In genomic region chr10:4867520-4868356, GRCh38 we compare ENCODE assay signal across 1 cellular context.
TF ChIP-seq lines count a peak whose summit lies in the region.

No MANE protein-coding gene starts in this region.

TF ChIP-seq in K562, 482 proteins besides CTCF, POLR2A, EP300 and RAD21 (continued from another document and continues in another):
- TF ChIP-seq, protein P1, sequence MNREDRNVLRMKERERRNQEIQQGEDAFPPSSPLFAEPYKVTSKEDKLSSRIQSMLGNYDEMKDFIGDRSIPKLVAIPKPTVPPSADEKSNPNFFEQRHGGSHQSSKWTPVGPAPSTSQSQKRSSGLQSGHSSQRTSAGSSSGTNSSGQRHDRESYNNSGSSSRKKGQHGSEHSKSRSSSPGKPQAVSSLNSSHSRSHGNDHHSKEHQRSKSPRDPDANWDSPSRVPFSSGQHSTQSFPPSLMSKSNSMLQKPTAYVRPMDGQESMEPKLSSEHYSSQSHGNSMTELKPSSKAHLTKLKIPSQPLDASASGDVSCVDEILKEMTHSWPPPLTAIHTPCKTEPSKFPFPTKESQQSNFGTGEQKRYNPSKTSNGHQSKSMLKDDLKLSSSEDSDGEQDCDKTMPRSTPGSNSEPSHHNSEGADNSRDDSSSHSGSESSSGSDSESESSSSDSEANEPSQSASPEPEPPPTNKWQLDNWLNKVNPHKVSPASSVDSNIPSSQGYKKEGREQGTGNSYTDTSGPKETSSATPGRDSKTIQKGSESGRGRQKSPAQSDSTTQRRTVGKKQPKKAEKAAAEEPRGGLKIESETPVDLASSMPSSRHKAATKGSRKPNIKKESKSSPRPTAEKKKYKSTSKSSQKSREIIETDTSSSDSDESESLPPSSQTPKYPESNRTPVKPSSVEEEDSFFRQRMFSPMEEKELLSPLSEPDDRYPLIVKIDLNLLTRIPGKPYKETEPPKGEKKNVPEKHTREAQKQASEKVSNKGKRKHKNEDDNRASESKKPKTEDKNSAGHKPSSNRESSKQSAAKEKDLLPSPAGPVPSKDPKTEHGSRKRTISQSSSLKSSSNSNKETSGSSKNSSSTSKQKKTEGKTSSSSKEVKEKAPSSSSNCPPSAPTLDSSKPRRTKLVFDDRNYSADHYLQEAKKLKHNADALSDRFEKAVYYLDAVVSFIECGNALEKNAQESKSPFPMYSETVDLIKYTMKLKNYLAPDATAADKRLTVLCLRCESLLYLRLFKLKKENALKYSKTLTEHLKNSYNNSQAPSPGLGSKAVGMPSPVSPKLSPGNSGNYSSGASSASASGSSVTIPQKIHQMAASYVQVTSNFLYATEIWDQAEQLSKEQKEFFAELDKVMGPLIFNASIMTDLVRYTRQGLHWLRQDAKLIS (CRISPR knock-in tag; IDR thresholded peaks at IDR 0.05): no peak
- TF ChIP-seq CTCFL (IDR thresholded peaks at IDR 0.05; ENCODE audit: borderline replicate concordance, insufficient read depth, low read depth, low read length, poor library complexity, severe bottlenecking) (no peak), BRF1 (IDR thresholded peaks at IDR 0.05; ENCODE audit: borderline replicate concordance, extremely low read depth, insufficient read length) (no peak), TRIM25 (IDR thresholded peaks at IDR 0.05; ENCODE audit: borderline replicate concordance) (no peak), ZNF232 (CRISPR knock-in tag; IDR thresholded peaks at IDR 0.05) (no peak), TCFL5 (CRISPR knock-in tag; conservative IDR thresholded peaks at IDR 0.05) (no peak), RAD51 (IDR thresholded peaks at IDR 0.05; ENCODE audit: borderline replicate concordance, low read depth) (peak; percentile 45), SMARCC2 (IDR thresholded peaks at IDR 0.05; ENCODE audit: low read depth) (peak; percentile 98), MEF2D (tag; conservative IDR thresholded peaks at IDR 0.05; ENCODE audit: low read depth) (peak; percentile 13; the same call in 1 of the 2 replicates), ZBED1 (IDR thresholded peaks at IDR 0.05) (peak; percentile 83; the same call in 1 of the 2 replicates), KDM1A (IDR thresholded peaks at IDR 0.05) (peak; percentile 97 to 98), ZNF121 (CRISPR knock-in tag; conservative IDR thresholded peaks at IDR 0.05) (no peak), NR3C1 (CRISPR knock-in tag; IDR thresholded peaks at IDR 0.05) (no peak), CSDE1 (IDR thresholded peaks at IDR 0.05) (no peak), SNIP1 (IDR thresholded peaks at IDR 0.05; ENCODE audit: low read depth) (no peak), NCOR1 (IDR thresholded peaks at IDR 0.05) (peak; percentile 98), ASH1L (IDR thresholded peaks at IDR 0.05; ENCODE audit: borderline replicate concordance, low read depth, partially characterized antibody) (no peak), MEIS2 (IDR thresholded peaks at IDR 0.05; ENCODE audit: partially characterized antibody) (peak; percentile 91), ZNF197 (CRISPR knock-in tag; IDR thresholded peaks at IDR 0.05; ENCODE audit: low read depth) (no peak; the same call in 1 of the 2 replicates), SAP30 (IDR thresholded peaks at IDR 0.05; ENCODE audit: borderline replicate concordance, insufficient read depth, low read depth, low read length, poor library complexity, severe bottlenecking) (no peak), FOXJ3 (CRISPR knock-in tag; IDR thresholded peaks at IDR 0.05) (no peak), CXXC5 (CRISPR knock-in tag; IDR thresholded peaks at IDR 0.05) (peak; percentile 97), NR2C1 (IDR thresholded peaks at IDR 0.05) (no peak), NR2C1 (tag; IDR thresholded peaks at IDR 0.05) (0 out of 2 replicates have a peak, but pooled peaks have one; percentile 17), CREB3 (tag; conservative IDR thresholded peaks at IDR 0.05; ENCODE audit: low read depth) (no peak), ZNF124 (CRISPR knock-in tag; IDR thresholded peaks at IDR 0.05) (no peak), ZNF668 (CRISPR knock-in tag; IDR thresholded peaks at IDR 0.05) (no peak; the same call in 1 of the 2 replicates), CBFB (CRISPR knock-in tag; IDR thresholded peaks at IDR 0.05) (no peak), ZNF133 (CRISPR knock-in tag; IDR thresholded peaks at IDR 0.05) (no peak), ZNF140 (CRISPR knock-in tag; IDR thresholded peaks at IDR 0.05) (no peak), GATA2 (CRISPR knock-in tag; IDR thresholded peaks at IDR 0.05) (peak; percentile 93), NR4A1 (CRISPR knock-in tag; IDR thresholded peaks at IDR 0.05) (no peak), NR4A1 (tag; IDR thresholded peaks at IDR 0.05) (no peak), USF2 (CRISPR knock-in tag; IDR thresholded peaks at IDR 0.05) (no peak), HMG20B (CRISPR knock-in tag; IDR thresholded peaks at IDR 0.05) (no peak), TEAD1 (CRISPR knock-in tag; IDR thresholded peaks at IDR 0.05) (peak; percentile 87 to 92), TBP (optimal IDR thresholded peaks at IDR 0.05; ENCODE audit: low read depth, low read length) (peak; percentile 52), ATF1 (CRISPR knock-in tag; IDR thresholded peaks at IDR 0.05) (no peak), ATF1 (tag; IDR thresholded peaks at IDR 0.05) (peak; percentile 56), HNRNPLL (IDR thresholded peaks at IDR 0.05; ENCODE audit: low read depth, low read length, poor library complexity, severe bottlenecking) (no peak)
- TF ChIP-seq, protein P2, sequence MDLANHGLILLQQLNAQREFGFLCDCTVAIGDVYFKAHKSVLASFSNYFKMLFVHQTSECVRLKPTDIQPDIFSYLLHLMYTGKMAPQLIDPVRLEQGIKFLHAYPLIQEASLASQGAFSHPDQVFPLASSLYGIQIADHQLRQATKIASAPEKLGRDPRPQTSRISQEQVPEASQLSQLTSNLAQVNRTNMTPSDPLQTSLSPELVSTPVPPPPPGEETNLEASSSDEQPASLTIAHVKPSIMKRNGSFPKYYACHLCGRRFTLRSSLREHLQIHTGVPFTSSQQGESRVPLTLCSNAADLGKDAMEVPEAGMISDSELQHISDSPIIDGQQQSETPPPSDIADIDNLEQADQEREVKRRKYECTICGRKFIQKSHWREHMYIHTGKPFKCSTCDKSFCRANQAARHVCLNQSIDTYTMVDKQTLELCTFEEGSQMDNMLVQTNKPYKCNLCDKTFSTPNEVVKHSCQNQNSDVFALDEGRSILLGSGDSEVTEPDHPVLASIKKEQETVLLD (IDR thresholded peaks at IDR 0.05): peak; percentile 62; the same call in 1 of the 2 replicates
- TF ChIP-seq, protein P3, sequence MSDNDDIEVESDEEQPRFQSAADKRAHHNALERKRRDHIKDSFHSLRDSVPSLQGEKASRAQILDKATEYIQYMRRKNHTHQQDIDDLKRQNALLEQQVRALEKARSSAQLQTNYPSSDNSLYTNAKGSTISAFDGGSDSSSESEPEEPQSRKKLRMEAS (CRISPR knock-in tag; IDR thresholded peaks at IDR 0.05): peak; percentile 74
- TF ChIP-seq, protein P4, sequence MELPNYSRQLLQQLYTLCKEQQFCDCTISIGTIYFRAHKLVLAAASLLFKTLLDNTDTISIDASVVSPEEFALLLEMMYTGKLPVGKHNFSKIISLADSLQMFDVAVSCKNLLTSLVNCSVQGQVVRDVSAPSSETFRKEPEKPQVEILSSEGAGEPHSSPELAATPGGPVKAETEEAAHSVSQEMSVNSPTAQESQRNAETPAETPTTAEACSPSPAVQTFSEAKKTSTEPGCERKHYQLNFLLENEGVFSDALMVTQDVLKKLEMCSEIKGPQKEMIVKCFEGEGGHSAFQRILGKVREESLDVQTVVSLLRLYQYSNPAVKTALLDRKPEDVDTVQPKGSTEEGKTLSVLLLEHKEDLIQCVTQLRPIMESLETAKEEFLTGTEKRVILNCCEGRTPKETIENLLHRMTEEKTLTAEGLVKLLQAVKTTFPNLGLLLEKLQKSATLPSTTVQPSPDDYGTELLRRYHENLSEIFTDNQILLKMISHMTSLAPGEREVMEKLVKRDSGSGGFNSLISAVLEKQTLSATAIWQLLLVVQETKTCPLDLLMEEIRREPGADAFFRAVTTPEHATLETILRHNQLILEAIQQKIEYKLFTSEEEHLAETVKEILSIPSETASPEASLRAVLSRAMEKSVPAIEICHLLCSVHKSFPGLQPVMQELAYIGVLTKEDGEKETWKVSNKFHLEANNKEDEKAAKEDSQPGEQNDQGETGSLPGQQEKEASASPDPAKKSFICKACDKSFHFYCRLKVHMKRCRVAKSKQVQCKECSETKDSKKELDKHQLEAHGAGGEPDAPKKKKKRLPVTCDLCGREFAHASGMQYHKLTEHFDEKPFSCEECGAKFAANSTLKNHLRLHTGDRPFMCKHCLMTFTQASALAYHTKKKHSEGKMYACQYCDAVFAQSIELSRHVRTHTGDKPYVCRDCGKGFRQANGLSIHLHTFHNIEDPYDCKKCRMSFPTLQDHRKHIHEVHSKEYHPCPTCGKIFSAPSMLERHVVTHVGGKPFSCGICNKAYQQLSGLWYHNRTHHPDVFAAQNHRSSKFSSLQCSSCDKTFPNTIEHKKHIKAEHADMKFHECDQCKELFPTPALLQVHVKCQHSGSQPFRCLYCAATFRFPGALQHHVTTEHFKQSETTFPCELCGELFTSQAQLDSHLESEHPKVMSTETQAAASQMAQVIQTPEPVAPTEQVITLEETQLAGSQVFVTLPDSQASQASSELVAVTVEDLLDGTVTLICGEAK (IDR thresholded peaks at IDR 0.05): no peak
- TF ChIP-seq, protein P4 (CRISPR knock-in tag; IDR thresholded peaks at IDR 0.05): no peak
- TF ChIP-seq, protein P5, sequence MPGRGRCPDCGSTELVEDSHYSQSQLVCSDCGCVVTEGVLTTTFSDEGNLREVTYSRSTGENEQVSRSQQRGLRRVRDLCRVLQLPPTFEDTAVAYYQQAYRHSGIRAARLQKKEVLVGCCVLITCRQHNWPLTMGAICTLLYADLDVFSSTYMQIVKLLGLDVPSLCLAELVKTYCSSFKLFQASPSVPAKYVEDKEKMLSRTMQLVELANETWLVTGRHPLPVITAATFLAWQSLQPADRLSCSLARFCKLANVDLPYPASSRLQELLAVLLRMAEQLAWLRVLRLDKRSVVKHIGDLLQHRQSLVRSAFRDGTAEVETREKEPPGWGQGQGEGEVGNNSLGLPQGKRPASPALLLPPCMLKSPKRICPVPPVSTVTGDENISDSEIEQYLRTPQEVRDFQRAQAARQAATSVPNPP (IDR thresholded peaks at IDR 0.05; ENCODE audit: borderline replicate concordance, insufficient read depth, insufficient read length): no peak
